ENCODE assay signal across 11 cellular contexts in genomic region chr3:186021673-186022362, GRCh38.
DNase-seq lines count a peak whose midpoint lies in the region; ATAC-seq and TF ChIP-seq lines count a peak whose summit lies in the region.
"Had no signal": no experiment of that assay in that cellular context is flagged by ENCODE, and none has a peak within 500 bp of the region (broad histone marks: within the 10 kb centered on the region; RNA-seq: fewer than 3 reads in every experiment).

No MANE protein-coding gene starts in this region.

- no peaks in the 10 kb centered on the region for H3K79me2 ChIP-seq in SK-N-SH (ENCODE audit: insufficient read depth)

- no peaks in the 10 kb centered on the region for H3K9me2 ChIP-seq in SK-N-SH

- H3K36me3 Mint-ChIP-seq in activated CD4-positive, alpha-beta T cell treated with anti-CD3 and anti-CD28 coated beads, Interleukin-2, amount 10 ng/mL, durations not matched to agents 24 days and 14 days (ENCODE audit: low read depth) = no peaks in the 10 kb centered on the region
- H3K36me3 Mint-ChIP-seq: brain had no signal

- H3K27ac Mint-ChIP-seq in activated CD4-positive, alpha-beta T cell treated with anti-CD3 and anti-CD28 coated beads, Interleukin-2, amount 10 ng/mL, durations not matched to agents 24 days and 14 days = no peak overlapping the region

- H3K4me3 Mint-ChIP-seq in activated CD4-positive, alpha-beta T cell treated with anti-CD3 and anti-CD28 coated beads, Interleukin-2, amount 10 ng/mL, durations not matched to agents 24 days and 14 days = no peak overlapping the region
- H3K4me3 Mint-ChIP-seq: brain had no signal

- peak in 1 of 2 experiments; percentile 93; a peak in 2 of 4 replicates for TF ChIP-seq EP300 in SK-N-SH (IDR thresholded peaks at IDR 0.05; ENCODE audit: borderline replicate concordance in 1 of 2, low read depth in 1 of 2, low read length in 1 of 2)

- TF ChIP-seq CTCF in SK-N-SH (IDR thresholded peaks at IDR 0.05) = no peak

- H3K36me3 ChIP-seq in SK-N-SH (replicated peaks in 1 of 2; ENCODE audit: control insufficient read depth in 1 of 2, insufficient read depth in 2 of 2, low read length in 1 of 2) = no peaks in the 10 kb centered on the region

- no peak for TF ChIP-seq RAD21 in SK-N-SH (IDR thresholded peaks at IDR 0.05; ENCODE audit: low read length)

- H3K27ac ChIP-seq in SK-N-SH (ENCODE audit: low read depth in 2 of 2, low read length in 1 of 2) (peak overlapping the region; percentile 11 to 69; a peak in 3 of 4 replicates), caudate nucleus (ENCODE audit: low read depth, low read length) (no peak overlapping the region)
- H3K27ac ChIP-seq: KMS-11 had no signal

- peaks cover 3 to 4% of the 10 kb centered on the region in 2 experiments; a peak in 2 of 4 replicates for H3K4me1 ChIP-seq in SK-N-SH (ENCODE audit: control insufficient read depth in 1 of 2, insufficient read depth in 2 of 2, low read depth in 1 of 2, low read length in 1 of 2)

- no peaks in the 10 kb centered on the region for H3K4me1 Mint-ChIP-seq in activated CD4-positive, alpha-beta T cell treated with anti-CD3 and anti-CD28 coated beads, Interleukin-2, amount 10 ng/mL, durations not matched to agents 24 days and 14 days

- intact Hi-C loops in activated CD4-positive, alpha-beta T cell treated with anti-CD3 and anti-CD28 coated beads, Interleukin-2, amount 10 ng/mL, durations not matched to agents 24 days and 14 days (cut with micrococcal nuclease) = no loop called here

- no peak overlapping the region for H3K4me3 ChIP-seq in SK-N-SH (ENCODE audit: low read depth in 2 of 2, low read length in 1 of 2)

- H3K9me3 ChIP-seq in SK-N-SH = no peaks in the 10 kb centered on the region

- no peaks in the 10 kb centered on the region for H3K27me3 ChIP-seq in SK-N-SH (ENCODE audit: insufficient read depth)

- peaks cover 41% of the 10 kb centered on the region for H3K27me3 Mint-ChIP-seq in activated CD4-positive, alpha-beta T cell treated with anti-CD3 and anti-CD28 coated beads, Interleukin-2, amount 10 ng/mL, durations not matched to agents 24 days and 14 days

- ATAC-seq in GM18519 (IDR thresholded peaks at IDR 0.05; ENCODE audit: low FRiP score, unreplicated experiment) = no peak

- CTCF ChIA-PET in SK-N-SH (lab: Yijun Ruan, JAX) = interaction anchor here (1.3 kb wide), 1 partner anchor 19 kb away, joined by 5 read pairs; no protein-coding TSS in a partner anchor

- peaks cover 12% of the 10 kb centered on the region for H3F3A ChIP-seq in SK-N-SH (replicated peaks; ENCODE audit: insufficient read depth)

- H4K20me1 ChIP-seq in SK-N-SH (ENCODE audit: insufficient read depth) = no peaks in the 10 kb centered on the region

- 42% methylated on average over 8 of the region's 8 CpGs for WGBS in SK-N-SH (ENCODE audit: low lambda C conversion rate)

- no peak overlapping the region for H3K9ac ChIP-seq in SK-N-SH
- H3K9ac ChIP-seq: KMS-11 had no signal

- H2AFZ ChIP-seq in SK-N-SH (ENCODE audit: low read depth) = no peak overlapping the region

- DNase-seq in GM04504 (ENCODE audit: low read depth) = peak; percentile 88
- peak; percentile 16 for DNase-seq in SK-N-SH
- peak; percentile 87 for DNase-seq in fibroblast of the conjunctiva (ENCODE audit: low read depth)
- peak; percentile 86 for DNase-seq in stromal cell of bone marrow (ENCODE audit: low read depth)
- no peak for DNase-seq in GF-D8 (lab: John Stamatoyannopoulos, UW)
- DNase-seq in activated CD4-positive, alpha-beta T cell treated with anti-CD3 and anti-CD28 coated beads, Interleukin-2, amount 10 ng/mL, durations not matched to agents 24 days and 14 days = no peak
- no peak for DNase-seq in caudate nucleus (lab: John Stamatoyannopoulos, UW)
- DNase-seq: T-helper 1 cell had no signal

- H3K9me3 Mint-ChIP-seq in activated CD4-positive, alpha-beta T cell treated with anti-CD3 and anti-CD28 coated beads, Interleukin-2, amount 10 ng/mL, durations not matched to agents 24 days and 14 days = no peaks in the 10 kb centered on the region

- H3K4me2 ChIP-seq in SK-N-SH = peak overlapping the region; percentile 26; the same call in 1 of the 2 replicates
- H3K4me2 ChIP-seq: KMS-11 had no signal

- POLR2A ChIA-PET in SK-N-SH (lab: Yijun Ruan, JAX) = no interaction called here

TF ChIP-seq in SK-N-SH, 30 proteins besides CTCF, POLR2A, EP300 and RAD21 (continues in another document):
- TF ChIP-seq POLR2AphosphoS5 (IDR thresholded peaks at IDR 0.05; ENCODE audit: low read depth, low read length) (peak; percentile 90), MXI1 (IDR thresholded peaks at IDR 0.05; ENCODE audit: low read depth, low read length) (no peak), TEAD4 (IDR thresholded peaks at IDR 0.05; ENCODE audit: borderline replicate concordance, insufficient read depth) (peak; percentile 86), CHD2 (IDR thresholded peaks at IDR 0.05; ENCODE audit: low read length, partially characterized antibody) (no peak), EZH2phosphoT487 (IDR thresholded peaks at IDR 0.05; ENCODE audit: borderline replicate concordance, low read depth) (no peak), FOXM1 (IDR thresholded peaks at IDR 0.05; ENCODE audit: low read depth) (no peak), REST (IDR thresholded peaks at IDR 0.05; ENCODE audit: low read depth, low read length) (no peak), IRF3 (IDR thresholded peaks at IDR 0.05; ENCODE audit: low read depth, low read length) (no peak), MEF2A (IDR thresholded peaks at IDR 0.05; ENCODE audit: borderline replicate concordance, low read depth) (no peak), RXRA (IDR thresholded peaks at IDR 0.05; ENCODE audit: borderline replicate concordance, low read depth) (0 out of 2 replicates have a peak, but pooled peaks have one; percentile 21), SMC3 (IDR thresholded peaks at IDR 0.05; ENCODE audit: low read depth, low read length) (no peak), PBX3 (IDR thresholded peaks at IDR 0.05) (peak; percentile 93), USF1 (IDR thresholded peaks at IDR 0.05; ENCODE audit: borderline replicate concordance, low read depth) (peak; percentile 59; the same call in 1 of the 2 replicates)

Comparison
In these comparisons a context has a peak if more than half of its experiments do, and no peak if none do; other contexts are left out.
1. DNase-seq: peak in GM04504 (single experiment), SK-N-SH (single experiment), fibroblast of the conjunctiva (single experiment) and stromal cell of bone marrow (single experiment); none in GF-D8 (single experiment), activated CD4-positive, alpha-beta T cell treated with anti-CD3 and anti-CD28 coated beads, Interleukin-2, amount 10 ng/mL, durations not matched to agents 24 days and 14 days (single experiment) and caudate nucleus (0 of 61).